In genomic region chr7:118369987-118370386, GRCh38 we compare ENCODE assay signal across 25 cellular contexts.
"Had no signal": no experiment of that assay in that cellular context is flagged by ENCODE, and none has a peak within 500 bp of the region (broad histone marks: within the 10 kb centered on the region; RNA-seq: fewer than 3 reads in every experiment).

No MANE protein-coding gene starts in this region.

- H3K9me3 ChIP-seq: colonic mucosa had no signal

- H3K27me3 ChIP-seq: brain microvascular endothelial cell, colonic mucosa had no signal

- ATAC-seq: activated naive CD4-positive, alpha-beta T cell treated with anti-CD3 and anti-CD28 coated beads, Interleukin-2, amount 50 U/mL, for 72 hours; T-cell had no signal

- H3K36me3 ChIP-seq: brain microvascular endothelial cell, colonic mucosa had no signal

- H3K27ac ChIP-seq: brain microvascular endothelial cell, colonic mucosa had no signal

- DNase-seq: activated B cell treated with CpG ODN at 0.5 μM for 24 hours; activated CD4-positive, alpha-beta memory T cell treated with anti-CD3 and anti-CD28 coated beads for 36 hours; activated CD4-positive, alpha-beta T cell treated with anti-CD3 and anti-CD28 coated beads for 1 hour; activated CD4-positive, alpha-beta T cell treated with anti-CD3 and anti-CD28 coated beads, Interleukin-2, amount 10 ng/mL, durations not matched to agents 7 days and 5 days; activated CD8-positive, alpha-beta memory T cell treated with anti-CD3 and anti-CD28 coated beads for 24 hours; activated effector memory CD4-positive, alpha-beta T cell treated with Interleukin-2 at 50 U/mL for 16 hours; activated naive CD4-positive, alpha-beta T cell; activated T-cell treated with anti-CD3 and anti-CD28 coated beads for 4 hours; brain microvascular endothelial cell; cerebellar nuclear complex; colonic mucosa; Karpas-422; NCI-H1048; NCI-H146; NCI-H187 treated with DMSO at 0.1 percent for 48 hours; NCI-H2081 treated with DMSO at 0.1 percent for 48 hours; NCI-H446; NCI-H524; NCI-H82; SIG-M5; T-cell; T-helper 2 cell; T1000 had no signal

- FAIRE-seq: TTC549 had no signal

- H3K4me1 ChIP-seq: colonic mucosa had no signal

- H3K4me3 ChIP-seq: colonic mucosa had no signal
